Comparison of ENCODE assay signal across 22 cellular contexts in genomic region chr12:46671102-46671501, GRCh38.
"Had no signal": no experiment of that assay in that cellular context is flagged by ENCODE, and none has a peak within 500 bp of the region (broad histone marks: within the 10 kb centered on the region; RNA-seq: fewer than 3 reads in every experiment).

No MANE protein-coding gene starts in this region.

- H3K4me3 ChIP-seq: dorsolateral prefrontal cortex, gastrocnemius medialis, lower lobe of right lung, neural progenitor cell, ovary, skin epidermis, tibial artery, upper lobe of left lung, vagina had no signal

- H3K9me3 ChIP-seq: gastrocnemius medialis, lower lobe of right lung, ovary, tibial artery, upper lobe of left lung, vagina had no signal

- H3K27me3 ChIP-seq: dorsolateral prefrontal cortex, gastrocnemius medialis, neural progenitor cell, ovary, tibial artery, upper lobe of left lung, vagina had no signal

- FAIRE-seq: keratinocyte had no signal

- H3K36me3 ChIP-seq: gastrocnemius medialis, lower lobe of right lung, neural progenitor cell, ovary, tibial artery, upper lobe of left lung, vagina had no signal

- H3K9ac ChIP-seq: neural progenitor cell had no signal

- H3K4me2 ChIP-seq: neural progenitor cell had no signal

- H3K4me1 ChIP-seq: lower lobe of right lung, neural progenitor cell had no signal

- ATAC-seq: gastrocnemius medialis; left colon; lower lobe of right lung; natural killer cell treated with Interleukin-12 subunit alpha and Interleukin-12 subunit beta and Interleukin-15 and Interleukin-18, amount 100 ng/mL, for 72 hours; sciatic nerve had no signal

- H3K27ac ChIP-seq: dorsolateral prefrontal cortex, gastrocnemius medialis, lower lobe of right lung, neural progenitor cell, ovary, skin epidermis, tibial artery, upper lobe of left lung, vagina had no signal

- DNase-seq: cortex of kidney; dorsolateral prefrontal cortex; effector CD8-positive, alpha-beta T cell; gastrocnemius medialis; glutamatergic neuron; immature natural killer cell; left colon; lower lobe of right lung; mesenchymal stem cell; midbrain; nucleus accumbens; ovary; stimulated activated CD4-positive, alpha-beta T cell treated with anti-CD3 and anti-CD28 coated beads, Interleukin-2, amount 100 ng/mL, for 24 hours; stimulated activated naive CD4-positive, alpha-beta T cell; tibial artery; upper lobe of left lung had no signal

- H2AFZ ChIP-seq: neural progenitor cell had no signal
